ENCODE assay signal across 8 cellular contexts in the genomic region with DNA sequence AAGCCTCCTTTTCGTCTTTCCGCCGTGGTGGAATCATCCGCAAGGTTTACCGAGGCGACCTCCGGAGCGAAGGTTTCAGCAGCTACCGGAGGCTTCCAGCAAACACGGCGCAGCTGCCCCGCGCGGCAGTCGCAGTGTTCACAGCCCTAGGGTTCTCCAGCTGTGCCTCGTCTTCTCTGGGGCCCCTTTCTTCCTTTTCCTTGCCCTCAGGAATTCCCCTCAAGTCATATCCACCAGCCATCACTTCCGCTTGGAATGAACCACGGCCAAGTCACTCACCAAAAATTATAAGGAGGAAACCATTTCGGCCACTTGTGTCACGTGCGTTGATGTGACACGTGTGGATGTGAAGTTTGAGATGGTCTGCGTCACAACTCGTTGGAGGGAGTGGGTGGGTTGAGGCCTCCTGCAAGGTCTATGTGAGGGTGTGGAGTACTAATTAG. TPM values are rescaled to one million over a fixed set of nuclear protein-coding genes. Genes with fewer than 3 reads are reported as not detected.
DNase-seq lines count a peak whose midpoint lies in the region; ATAC-seq and TF ChIP-seq lines count a peak whose summit lies in the region.

No MANE protein-coding gene starts in this region.

- ATAC-seq in GM21381 (IDR thresholded peaks at IDR 0.05; ENCODE audit: unreplicated experiment) = peak; percentile 2

- intact Hi-C loops in CD14-positive monocyte (cut with micrococcal nuclease) = loop anchor here (2.0 to 5.0 kb wide), 5 partner anchors 38 to 213 kb away; a partner anchor contains a TSS

- H3K36me3 ChIP-seq in iPS DF 6.9 (ENCODE audit: control insufficient read depth, insufficient read depth, low read length) = no peaks in the 10 kb centered on the region

- H3K4me3 Mint-ChIP-seq in CD14-positive monocyte = peak overlapping the region; percentile 80 to 88
- peak overlapping the region; percentile 81 to 90 (median 88) for H3K4me3 Mint-ChIP-seq in IgD-negative memory B cell
- peak overlapping the region; percentile 80 for H3K4me3 Mint-ChIP-seq in activated naive CD8-positive, alpha-beta T cell treated with anti-CD3 and anti-CD28 coated beads for 36 hours

- H3K4me3 ChIP-seq in iPS DF 6.9 (ENCODE audit: low read length) = peak overlapping the region; percentile 42; the same call in 1 of the 2 replicates

- H3K27me3 Mint-ChIP-seq in CD14-positive monocyte (ENCODE audit: low read depth in 3 of 3) (no peaks in the 10 kb centered on the region), IgD-negative memory B cell (no peaks in the 10 kb centered on the region)
- H3K27me3 Mint-ChIP-seq in activated naive CD8-positive, alpha-beta T cell treated with anti-CD3 and anti-CD28 coated beads for 36 hours = no peaks in the 10 kb centered on the region

- no peak overlapping the region for H3K27ac ChIP-seq in iPS DF 6.9 (ENCODE audit: low read length)

- DNase-seq in CD14-positive monocyte (ENCODE audit: low spot score) = peak; percentile 90
- no peak for DNase-seq in activated naive CD8-positive, alpha-beta T cell treated with anti-CD3 and anti-CD28 coated beads for 36 hours
- no peak for DNase-seq in iPS DF 6.9 (ENCODE audit: low read depth, low spot score)
- DNase-seq in stimulated activated CD4-positive, alpha-beta T cell treated with anti-CD3 and anti-CD28 coated beads, Interleukin-15, amount 100 ng/mL, for 24 hours = peak; percentile 76
- no peak for DNase-seq in NCI-H2196 (lab: John Stamatoyannopoulos, UW; ENCODE audit: unreplicated experiment)
- DNase-seq in NCI-H146 (lab: John Stamatoyannopoulos, UW) = no peak

- H3K36me3 Mint-ChIP-seq in CD14-positive monocyte (peaks cover 12 to 14% of the 10 kb centered on the region in 2 donors), IgD-negative memory B cell (peaks cover 6% of the 10 kb centered on the region)
- H3K36me3 Mint-ChIP-seq in activated naive CD8-positive, alpha-beta T cell treated with anti-CD3 and anti-CD28 coated beads for 36 hours = no peaks in the 10 kb centered on the region

- no CpG with 5 or more reads among the region's 24 CpGs for WGBS in iPS DF 6.9 (ENCODE audit: insufficient coverage, insufficient read length)

- H3K4me1 ChIP-seq in iPS DF 6.9 (ENCODE audit: control insufficient read depth, insufficient read depth, low read length) = peaks cover 1% of the 10 kb centered on the region

- TF ChIP-seq CTCF in CD14-positive monocyte (IDR thresholded peaks at IDR 0.05) = no peak

- H3K27ac Mint-ChIP-seq in CD14-positive monocyte (peak overlapping the region; percentile 93 to 98 (median 97)), IgD-negative memory B cell (peak overlapping the region; percentile 83 to 97 (median 92))
- peak overlapping the region; percentile 91 for H3K27ac Mint-ChIP-seq in activated naive CD8-positive, alpha-beta T cell treated with anti-CD3 and anti-CD28 coated beads for 36 hours

- H3K9me3 ChIP-seq in iPS DF 6.9 (ENCODE audit: control insufficient read depth, insufficient read depth, low read length) = no peaks in the 10 kb centered on the region

- H3K27me3 ChIP-seq in iPS DF 6.9 (ENCODE audit: control insufficient read depth, insufficient read depth, low read length) = peaks cover 6% of the 10 kb centered on the region; the same call in 1 of the 2 replicates

- H3K4me1 Mint-ChIP-seq in CD14-positive monocyte (peaks cover 52% of the 10 kb centered on the region), IgD-negative memory B cell (peaks cover 8 to 26% (median 11%) of the 10 kb centered on the region in 3 donors)
- H3K4me1 Mint-ChIP-seq in activated naive CD8-positive, alpha-beta T cell treated with anti-CD3 and anti-CD28 coated beads for 36 hours = peaks cover 40% of the 10 kb centered on the region

- H3K9me3 Mint-ChIP-seq in CD14-positive monocyte (no peaks in the 10 kb centered on the region), IgD-negative memory B cell (no peaks in the 10 kb centered on the region)
- H3K9me3 Mint-ChIP-seq in activated naive CD8-positive, alpha-beta T cell treated with anti-CD3 and anti-CD28 coated beads for 36 hours = no peaks in the 10 kb centered on the region

RNA-seq across cellular contexts. Expression of a gene that starts 0.6 kb away (rescaled TPM):
- polyA plus RNA-seq in CD14-positive monocyte = 10 to 100 TPM; 11.0 to 13.7 TPM
- 9.6 TPM for polyA plus RNA-seq in IgD-negative memory B cell
- 1 to 10 TPM; 7.6 to 9.0 TPM for total RNA-seq in activated naive CD8-positive, alpha-beta T cell treated with anti-CD3 and anti-CD28 coated beads for 36 hours

Comparison
In these comparisons a context has a peak if more than half of its experiments do, and no peak if none do; other contexts are left out.
1. DNase-seq: peak in CD14-positive monocyte (single experiment) and stimulated activated CD4-positive, alpha-beta T cell treated with anti-CD3 and anti-CD28 coated beads, Interleukin-15, amount 100 ng/mL, for 24 hours (single experiment); none in activated naive CD8-positive, alpha-beta T cell treated with anti-CD3 and anti-CD28 coated beads for 36 hours (single experiment), iPS DF 6.9 (single experiment), NCI-H2196 (single experiment) and NCI-H146 (single experiment).
2. Peak in every context shown above with its lines, with median percentiles within 50 percentile points of each other: H3K27ac Mint-ChIP-seq and H3K4me3 Mint-ChIP-seq.